22 cellular contexts compared by ENCODE assay signal in genomic region chr6:52693777-52694176, GRCh38. TPM values are rescaled to one million over a fixed set of nuclear protein-coding genes. Genes with fewer than 3 reads are reported as not detected.
DNase-seq lines count a peak whose midpoint lies in the region; ATAC-seq, FAIRE-seq and TF ChIP-seq lines count a peak whose summit lies in the region.
"Had no signal": no experiment of that assay in that cellular context is flagged by ENCODE, and none has a peak within 500 bp of the region (broad histone marks: within the 10 kb centered on the region; RNA-seq: fewer than 3 reads in every experiment).

No MANE protein-coding gene starts in this region.

- ATAC-seq in HepG2 (no peak), right lobe of liver (peak; percentile 85 to 95 (median 88))
- ATAC-seq: A549; CD8-positive, alpha-beta T cell had no signal

- H3K4me2 ChIP-seq in HepG2 (ENCODE audit: low read depth, low read length) = no peak overlapping the region
- H3K4me2 ChIP-seq: A549; BLaER1 treated with 17β-estradiol and CSF1 and Interleukin-3, amounts not matched to agents 10 nM and 100 nM had no signal

- H2AFZ ChIP-seq in HepG2 (ENCODE audit: low read length) = no peak overlapping the region

- H3K36me3 ChIP-seq in bronchial epithelial cell (ENCODE audit: control insufficient read depth, insufficient read depth, low read length) (no peaks in the 10 kb centered on the region), HepG2 (replicated peaks in 1 of 2; ENCODE audit: control insufficient read depth in 1 of 2, insufficient read depth in 2 of 2, low read length in 2 of 2) (no peaks in the 10 kb centered on the region), right lobe of liver (no peaks in the 10 kb centered on the region)
- H3K36me3 ChIP-seq: BLaER1 treated with 17β-estradiol and CSF1 and Interleukin-3, amounts not matched to agents 10 nM and 100 nM had no signal

- TF ChIP-seq CTCF in bronchial epithelial cell (IDR thresholded peaks at IDR 0.05; ENCODE audit: insufficient read depth, low read length, severe bottlenecking) = no peak
- TF ChIP-seq CTCF in HepG2 (CRISPR knock-in tag; IDR thresholded peaks at IDR 0.05) = no peak
- TF ChIP-seq CTCF in right lobe of liver (IDR thresholded peaks at IDR 0.05) = no peak
- no peak for TF ChIP-seq CTCF in type B pancreatic cell (conservative IDR thresholded peaks at IDR 0.05)

- no peak overlapping the region for H3K9ac ChIP-seq in HepG2 (ENCODE audit: insufficient read depth, low read depth, low read length)
- H3K9ac ChIP-seq: BLaER1 treated with 17β-estradiol and CSF1 and Interleukin-3, amounts not matched to agents 10 nM and 100 nM had no signal

- H3K27me3 Mint-ChIP-seq in type B pancreatic cell = no peaks in the 10 kb centered on the region

- TF ChIP-seq EP300 in HepG2 (IDR thresholded peaks at IDR 0.05; ENCODE audit: low read depth in 2 of 2, low read length in 2 of 2) (no peak), HepG2 (CRISPR knock-in tag; IDR thresholded peaks at IDR 0.05; ENCODE audit: borderline replicate concordance) (no peak)

- H3K9me3 ChIP-seq in HepG2 (ENCODE audit: low read length) (peaks cover 6% of the 10 kb centered on the region; the same call in 1 of the 2 replicates), right lobe of liver (no peaks in the 10 kb centered on the region)
- H3K9me3 ChIP-seq: A549 had no signal

- no peak overlapping the region for H3K4me3 ChIP-seq in bronchial epithelial cell (ENCODE audit: low read depth, low read length)
- no peak overlapping the region for H3K4me3 ChIP-seq in HepG2 (replicated peaks in 1 of 3; ENCODE audit: insufficient read depth in 1 of 3, low read depth in 2 of 3, low read length in 3 of 3)
- H3K4me3 ChIP-seq in right lobe of liver = no peak overlapping the region
- H3K4me3 ChIP-seq: A549; BLaER1 treated with 17β-estradiol and CSF1 and Interleukin-3, amounts not matched to agents 10 nM and 100 nM had no signal

- no peaks in the 10 kb centered on the region for H3K27me3 ChIP-seq in bronchial epithelial cell (ENCODE audit: control insufficient read depth, insufficient read depth, low read length)
- no peaks in the 10 kb centered on the region for H3K27me3 ChIP-seq in HepG2 (ENCODE audit: control insufficient read depth in 1 of 2, insufficient read depth in 2 of 2, low read length in 2 of 2)
- no peaks in the 10 kb centered on the region for H3K27me3 ChIP-seq in right lobe of liver

- no peaks in the 10 kb centered on the region for H3K79me2 ChIP-seq in HepG2 (ENCODE audit: insufficient read depth, low read length)

- no peaks in the 10 kb centered on the region for H3K36me3 Mint-ChIP-seq in type B pancreatic cell
- H3K36me3 Mint-ChIP-seq: CD8-positive, alpha-beta T cell had no signal

- no peak overlapping the region for H3K27ac Mint-ChIP-seq in type B pancreatic cell
- H3K27ac Mint-ChIP-seq: B cell; CD4-positive, alpha-beta T cell; CD8-positive, alpha-beta T cell had no signal

- intact Hi-C loops in HepG2 (cut with micrococcal nuclease; ENCODE audit: unreplicated experiment) = no loop called here
- intact Hi-C loops in right lobe of liver (cut with DNase I) = no loop called here

- no TSS peak for BruUV-seq in HepG2 (replicated peaks; lab: Mats Ljungman, UMichigan)

- CTCF ChIA-PET in HepG2 (lab: Yijun Ruan, JAX; ENCODE audit: low intra/inter-chr PET ratio, low total read pairs) = no interaction called here

- FAIRE-seq in bronchial epithelial cell (lab: Jason Lieb, UNC) (peak; percentile 58), HepG2 (lab: Jason Lieb, UNC) (no peak)
- FAIRE-seq: A549, D721Med, G401.6, GM12891, GM19239 had no signal

- DNase-seq in bronchial epithelial cell (ENCODE audit: low read depth) (no peak), HepG2 (ENCODE audit: low spot score) (no peak), right lobe of liver (peak in 1 of 3 donors; percentile 55), dedifferentiated amniotic fluid mesenchymal stem cell (ENCODE audit: extremely low spot score) (no peak), type B pancreatic cell (ENCODE audit: extremely low spot score, unreplicated experiment) (no peak), NCI-H146 (lab: John Stamatoyannopoulos, UW) (no peak)
- DNase-seq: AML-193; Caco-2; Calu3; CD4-positive, alpha-beta T cell; CD8-positive, alpha-beta T cell; DMS79 treated with DMSO at 0.1 percent for 48 hours; GF-D8 had no signal

- no peaks in the 10 kb centered on the region for H4K20me1 ChIP-seq in HepG2 (ENCODE audit: insufficient read depth, low read length)
- H4K20me1 ChIP-seq: BLaER1 treated with 17β-estradiol and CSF1 and Interleukin-3, amounts not matched to agents 10 nM and 100 nM had no signal

- TF ChIP-seq POLR2A in HepG2 (IDR thresholded peaks at IDR 0.05; ENCODE audit: insufficient read depth in 1 of 2, low read depth in 2 of 2, low read length in 2 of 2) (no peak), right lobe of liver (IDR thresholded peaks at IDR 0.05) (no peak)

- H3K4me1 Mint-ChIP-seq in type B pancreatic cell (ENCODE audit: unreplicated experiment) = no peaks in the 10 kb centered on the region
- H3K4me1 Mint-ChIP-seq: B cell had no signal

- WGBS in HepG2 (ENCODE audit: low lambda C conversion rate) = 76% methylated on average over 4 of the region's 4 CpGs
- 35% methylated on average over 2 of the region's 4 CpGs for WGBS in right lobe of liver (ENCODE audit: insufficient coverage, low coverage, low lambda C conversion rate, missing lambda C conversion rate)

- in situ Hi-C loops in HepG2 (cut with HindIII; ENCODE audit: extremely low pct_ligation_motif_present, low pct_unique_long_range_greater_than_20kb) = no loop called here

- no peak overlapping the region for H3K4me3 Mint-ChIP-seq in type B pancreatic cell
- H3K4me3 Mint-ChIP-seq: B cell; CD4-positive, alpha-beta T cell; CD8-positive, alpha-beta T cell had no signal

- peaks cover 8% of the 10 kb centered on the region for H3K4me1 ChIP-seq in HepG2 (ENCODE audit: insufficient read depth, low read length)
- peaks cover 0 to 22% (median 4%) of the 10 kb centered on the region in 4 donors for H3K4me1 ChIP-seq in right lobe of liver
- H3K4me1 ChIP-seq: A549; BLaER1 treated with 17β-estradiol and CSF1 and Interleukin-3, amounts not matched to agents 10 nM and 100 nM; Caco-2 had no signal

- POLR2A ChIA-PET in HepG2 (lab: Yijun Ruan, JAX) = interaction anchor here (0.6 kb wide), 1 partner anchor 21 kb away, joined by 3 read pairs; no protein-coding TSS in a partner anchor

- TF ChIP-seq RAD21 in HepG2 (CRISPR knock-in tag; IDR thresholded peaks at IDR 0.05) = no peak

- no peaks in the 10 kb centered on the region for H3K9me3 Mint-ChIP-seq in type B pancreatic cell
- H3K9me3 Mint-ChIP-seq: CD4-positive, alpha-beta T cell; CD8-positive, alpha-beta T cell had no signal

- H3K27ac ChIP-seq in HepG2 (ENCODE audit: extremely low read length, insufficient read depth, low read length) = no peak overlapping the region
- peak overlapping the region in 1 of 3 donors; percentile 34 for H3K27ac ChIP-seq in right lobe of liver
- H3K27ac ChIP-seq: 22Rv1; A549; BLaER1 treated with 17β-estradiol and CSF1 and Interleukin-3, amounts not matched to agents 10 nM and 100 nM; C4-2B had no signal

TF ChIP-seq in HepG2, 621 proteins besides CTCF, POLR2A, EP300 and RAD21:
- TF ChIP-seq ZNF737 (CRISPR knock-in tag; IDR thresholded peaks at IDR 0.05; ENCODE audit: borderline replicate concordance) = 0 out of 2 replicates have a peak, but pooled peaks have one; percentile 22
- TF ChIP-seq ZMYM4 (CRISPR knock-in tag; IDR thresholded peaks at IDR 0.05) = peak; percentile 54; the same call in 1 of the 2 replicates
- no peak for TF ChIP-seq ZFP41 (CRISPR knock-in tag; IDR thresholded peaks at IDR 0.05; ENCODE audit: borderline replicate concordance)
- TF ChIP-seq HNF4G (IDR thresholded peaks at IDR 0.05; ENCODE audit: borderline replicate concordance, low read depth, low read length) = peak; percentile 29; the same call in 1 of the 2 replicates
- no peak for TF ChIP-seq HNF4G (CRISPR knock-in tag; IDR thresholded peaks at IDR 0.05; ENCODE audit: borderline replicate concordance, low read depth)
- peak; percentile 55; the same call in 1 of the 2 replicates for TF ChIP-seq HNF4A (CRISPR knock-in tag; IDR thresholded peaks at IDR 0.05)

RNA-seq across cellular contexts. Expression of gene TMEM14A, which starts 22.9 kb away (rescaled TPM):
- 20.1 and 22.6 TPM in 2 replicates for total RNA-seq in bronchial epithelial cell
- 73.7 and 78.0 TPM in 2 replicates for total RNA-seq in HepG2 (2016; rRNA removed; fragmentation: Illumina TruSeq; extraction: Trizol)
- total RNA-seq in HepG2 (2016; cell fraction: cytosol; rRNA removed; fragmentation: Illumina TruSeq; extraction: Trizol; ENCODE audit: low read depth) = 23.2 and 27.5 TPM in 2 replicates
- 70.9 and 77.3 TPM in 2 replicates for total RNA-seq in HepG2 (2016; cell fraction: insoluble cytoplasmic fraction; rRNA removed; fragmentation: Illumina TruSeq; extraction: Trizol)
- 39.5 and 43.5 TPM in 2 replicates for total RNA-seq in HepG2 (2016; cell fraction: membrane; rRNA removed; fragmentation: Illumina TruSeq; extraction: Trizol)
- total RNA-seq in HepG2 (2016; cell fraction: nucleus; rRNA removed; fragmentation: Illumina TruSeq; extraction: Trizol) = 44.6 and 52.8 TPM in 2 replicates
- 18.2 and 24.6 TPM in 2 replicates for polyA plus RNA-seq in HepG2 (2011; rRNA removed)
- 19.6 and 31.0 TPM in 2 replicates for polyA plus RNA-seq in HepG2 (2011; cell fraction: cytosol; rRNA removed)
- 7.1 and 9.9 TPM in 2 replicates for polyA plus RNA-seq in HepG2 (2011; cell fraction: nucleus; rRNA removed)
- 18.4 and 26.2 TPM in 2 replicates for polyA plus RNA-seq in HepG2 (2012)
- polyA plus RNA-seq in HepG2 (2016; cell fraction: cytosol; fragmentation: Illumina TruSeq; extraction: Trizol; ENCODE audit: low read depth) = 23.3 and 32.1 TPM in 2 replicates
- 85.0 and 85.6 TPM in 2 replicates for polyA plus RNA-seq in HepG2 (2016; cell fraction: insoluble cytoplasmic fraction; fragmentation: Illumina TruSeq; extraction: Trizol; ENCODE audit: low read depth)
- 39.5 and 42.3 TPM in 2 replicates for polyA plus RNA-seq in HepG2 (2016; cell fraction: membrane; fragmentation: Illumina TruSeq; extraction: Trizol; ENCODE audit: low read depth)
- polyA plus RNA-seq in HepG2 (2016; cell fraction: nucleus; fragmentation: Illumina TruSeq; extraction: Trizol; ENCODE audit: insufficient read depth, low read depth) = 84.3 and 97.3 TPM in 2 replicates
- 4.1 and 10.8 TPM in 2 replicates for polyA minus RNA-seq in HepG2 (2011; rRNA and poly(A)+ RNA removed; ENCODE audit: low replicate concordance)
- polyA minus RNA-seq in HepG2 (2011; cell fraction: cytosol; rRNA and poly(A)+ RNA removed) = 4.7 and 5.7 TPM in 2 replicates
- 3.7 and 4.6 TPM in 2 replicates for polyA minus RNA-seq in HepG2 (2011; cell fraction: nucleus; rRNA and poly(A)+ RNA removed)
- 10 to 100 TPM; 20.7 to 41.2 (median 33.3) TPM for total RNA-seq in right lobe of liver
- total RNA-seq in type B pancreatic cell (ENCODE audit: low replicate concordance) = 37.3 and 39.0 TPM in 2 replicates
